ENCODE assay signal across 1 cellular context in the genomic region with DNA sequence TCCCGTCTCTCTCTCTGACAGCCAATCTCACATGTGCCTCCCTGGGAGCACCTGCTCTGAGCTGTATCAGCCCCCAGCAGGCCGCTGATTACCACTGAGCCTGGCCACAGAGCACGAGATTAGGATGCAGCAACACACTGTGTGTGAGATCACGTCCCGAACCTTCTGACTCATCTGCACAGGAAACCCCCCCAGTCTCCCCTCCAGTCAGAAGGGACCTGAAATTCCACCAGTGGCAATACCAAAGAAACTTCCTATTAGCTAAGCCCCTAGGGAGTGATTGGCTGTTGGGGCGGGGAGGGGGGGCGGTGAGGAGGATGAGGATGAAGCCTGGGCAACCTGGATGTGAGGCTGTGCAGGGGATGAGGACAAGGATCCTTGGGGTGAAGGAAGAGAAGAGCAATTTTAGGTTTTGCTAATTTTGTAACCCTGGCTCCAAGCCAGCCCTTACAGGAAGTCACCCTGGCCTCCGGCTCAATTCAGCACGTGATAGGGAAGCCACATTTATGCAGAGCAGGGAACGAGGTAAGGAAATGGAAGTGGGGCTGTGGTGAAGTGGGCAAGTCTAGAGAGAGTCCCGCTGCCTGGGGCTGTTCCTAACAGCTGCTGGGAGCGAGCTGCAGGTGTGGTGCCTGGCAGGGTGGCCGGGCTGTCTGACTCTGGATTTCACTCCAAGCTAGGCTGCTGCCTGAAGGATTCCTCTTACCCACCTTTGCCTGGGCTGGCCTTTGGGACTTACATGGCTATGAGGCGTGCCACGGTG.
TF ChIP-seq lines count a peak whose summit lies in the region.

No MANE protein-coding gene starts in this region.

TF ChIP-seq in K562, 482 proteins besides CTCF, POLR2A, EP300 and RAD21 (continued from another document):
- TF ChIP-seq RB1 (IDR thresholded peaks at IDR 0.05; ENCODE audit: low read depth) (0 out of 2 replicates have a peak, but pooled peaks have one; percentile 56), MEF2A (IDR thresholded peaks at IDR 0.05; ENCODE audit: control insufficient read depth, low read depth, low read length) (peak; percentile 72), HNRNPK (IDR thresholded peaks at IDR 0.05; ENCODE audit: low read depth, low read length, poor library complexity, severe bottlenecking) (no peak), KLF13 (tag; IDR thresholded peaks at IDR 0.05; ENCODE audit: borderline replicate concordance, low read depth) (no peak), ZNF3 (CRISPR knock-in tag; IDR thresholded peaks at IDR 0.05) (no peak), MYC (IDR thresholded peaks at IDR 0.05; ENCODE audit: low read depth, low read length) (peak; percentile 96), MYC (CRISPR knock-in tag; IDR thresholded peaks at IDR 0.05; ENCODE audit: borderline replicate concordance, low read depth) (no peak), CBX2 (IDR thresholded peaks at IDR 0.05; ENCODE audit: insufficient read depth, low read length, poor library complexity, severe bottlenecking) (no peak), ZNF134 (CRISPR knock-in tag; conservative IDR thresholded peaks at IDR 0.05) (no peak), ATF1 (CRISPR knock-in tag; IDR thresholded peaks at IDR 0.05) (no peak), ATF1 (tag; IDR thresholded peaks at IDR 0.05) (peak; percentile 76), NFE2L1 (tag; IDR thresholded peaks at IDR 0.05; ENCODE audit: borderline replicate concordance, low read depth) (no peak), HNRNPLL (IDR thresholded peaks at IDR 0.05; ENCODE audit: low read depth, low read length, poor library complexity, severe bottlenecking) (no peak), ZNF274 (IDR thresholded peaks at IDR 0.05; ENCODE audit: borderline replicate concordance, low read depth, low read length) (peak; percentile 75; the same call in 1 of the 2 replicates), JUNB (CRISPR knock-in tag; conservative IDR thresholded peaks at IDR 0.05) (peak; percentile 66), CBX3 (IDR thresholded peaks at IDR 0.05; ENCODE audit: borderline replicate concordance in 1 of 2, low read length in 2 of 2) (peak in 1 of 2 experiments; percentile 93; a peak in 2 of 3 replicates), NFIX (CRISPR knock-in tag; IDR thresholded peaks at IDR 0.05; ENCODE audit: low read depth) (no peak), SMC3 (conservative IDR thresholded peaks at IDR 0.05; ENCODE audit: insufficient read depth, low read depth, low read length) (no peak), FOXK1 (CRISPR knock-in tag; IDR thresholded peaks at IDR 0.05; ENCODE audit: borderline replicate concordance) (peak; percentile 65; the same call in 1 of the 2 replicates), HMG20B (CRISPR knock-in tag; IDR thresholded peaks at IDR 0.05) (no peak), GTF2A2 (tag; IDR thresholded peaks at IDR 0.05) (no peak)
- TF ChIP-seq, protein P1, sequence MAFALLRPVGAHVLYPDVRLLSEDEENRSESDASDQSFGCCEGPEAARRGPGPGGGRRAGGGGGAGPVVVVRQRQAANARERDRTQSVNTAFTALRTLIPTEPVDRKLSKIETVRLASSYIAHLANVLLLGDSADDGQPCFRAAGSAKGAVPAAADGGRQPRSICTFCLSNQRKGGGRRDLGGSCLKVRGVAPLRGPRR (CRISPR knock-in tag; IDR thresholded peaks at IDR 0.05) = no peak
